ENCODE assay signal across 1 cellular context in the genomic region with DNA sequence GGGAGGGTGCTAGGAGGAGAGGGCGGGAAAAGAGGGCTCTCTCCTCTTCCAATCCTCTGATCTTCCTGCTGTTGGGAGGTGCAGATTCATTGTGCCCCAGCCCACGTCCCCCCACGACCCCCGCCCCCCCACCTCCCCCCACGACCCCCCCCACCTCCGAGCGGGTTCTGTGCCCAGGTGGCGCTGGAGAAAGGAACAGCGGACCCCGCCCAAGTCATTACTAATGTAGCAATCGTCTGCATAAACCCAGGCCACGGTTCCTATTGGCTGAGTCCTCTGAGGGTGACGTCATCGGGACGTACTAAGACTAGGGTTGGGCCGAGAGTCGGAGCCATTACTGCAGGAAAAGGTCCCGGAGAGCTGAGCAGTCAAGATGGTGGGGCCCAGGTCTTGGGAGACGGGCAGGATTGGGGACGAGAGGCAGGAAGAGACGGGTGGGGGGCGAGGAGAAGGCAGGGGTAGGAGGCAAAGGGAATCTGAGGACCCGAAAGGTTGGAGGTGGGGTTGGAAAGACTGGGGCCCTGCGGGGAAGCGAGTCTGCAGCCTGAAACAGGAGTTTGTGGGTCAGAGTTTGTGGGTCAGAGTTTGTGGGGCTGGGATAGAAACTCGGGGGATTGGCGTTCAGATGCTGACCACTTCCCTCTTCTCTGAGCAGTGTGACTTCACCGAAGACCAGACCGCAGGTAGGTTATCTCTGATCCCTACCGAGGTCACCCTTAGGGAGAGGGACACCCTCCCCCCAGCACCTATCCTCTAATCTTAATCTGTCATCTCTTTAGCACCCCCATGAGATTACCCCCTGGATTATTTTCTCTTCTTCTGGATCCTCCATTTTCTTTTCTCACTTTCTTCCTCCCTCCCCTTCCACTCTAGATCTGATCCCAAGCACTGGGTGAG.
TF ChIP-seq lines count a peak whose summit lies in the region.

A gene (plus strand): TSS at position 331 of the 897 bp plus-strand sequence. CDS start 43 bp downstream, at position 374.

TF ChIP-seq in K562, 482 proteins besides CTCF, POLR2A, EP300 and RAD21 (continued from another document and continues in another):
- TF ChIP-seq, protein P1, sequence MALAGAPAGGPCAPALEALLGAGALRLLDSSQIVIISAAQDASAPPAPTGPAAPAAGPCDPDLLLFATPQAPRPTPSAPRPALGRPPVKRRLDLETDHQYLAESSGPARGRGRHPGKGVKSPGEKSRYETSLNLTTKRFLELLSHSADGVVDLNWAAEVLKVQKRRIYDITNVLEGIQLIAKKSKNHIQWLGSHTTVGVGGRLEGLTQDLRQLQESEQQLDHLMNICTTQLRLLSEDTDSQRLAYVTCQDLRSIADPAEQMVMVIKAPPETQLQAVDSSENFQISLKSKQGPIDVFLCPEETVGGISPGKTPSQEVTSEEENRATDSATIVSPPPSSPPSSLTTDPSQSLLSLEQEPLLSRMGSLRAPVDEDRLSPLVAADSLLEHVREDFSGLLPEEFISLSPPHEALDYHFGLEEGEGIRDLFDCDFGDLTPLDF (CRISPR knock-in tag; IDR thresholded peaks at IDR 0.05) = 0 out of 2 replicates have a peak, but pooled peaks have one; percentile 26
- no peak for TF ChIP-seq CREBBP (IDR thresholded peaks at IDR 0.05; ENCODE audit: low read depth, low read length)
- peak; percentile 24 for TF ChIP-seq MTA3 (IDR thresholded peaks at IDR 0.05; ENCODE audit: borderline replicate concordance)
- TF ChIP-seq JUND (IDR thresholded peaks at IDR 0.05; ENCODE audit: borderline replicate concordance, low read depth, low read length) = peak; percentile 100
- peak; percentile 99 for TF ChIP-seq JUND (tag; IDR thresholded peaks at IDR 0.05; ENCODE audit: borderline replicate concordance, low read depth, low read length)
- TF ChIP-seq, protein P2, sequence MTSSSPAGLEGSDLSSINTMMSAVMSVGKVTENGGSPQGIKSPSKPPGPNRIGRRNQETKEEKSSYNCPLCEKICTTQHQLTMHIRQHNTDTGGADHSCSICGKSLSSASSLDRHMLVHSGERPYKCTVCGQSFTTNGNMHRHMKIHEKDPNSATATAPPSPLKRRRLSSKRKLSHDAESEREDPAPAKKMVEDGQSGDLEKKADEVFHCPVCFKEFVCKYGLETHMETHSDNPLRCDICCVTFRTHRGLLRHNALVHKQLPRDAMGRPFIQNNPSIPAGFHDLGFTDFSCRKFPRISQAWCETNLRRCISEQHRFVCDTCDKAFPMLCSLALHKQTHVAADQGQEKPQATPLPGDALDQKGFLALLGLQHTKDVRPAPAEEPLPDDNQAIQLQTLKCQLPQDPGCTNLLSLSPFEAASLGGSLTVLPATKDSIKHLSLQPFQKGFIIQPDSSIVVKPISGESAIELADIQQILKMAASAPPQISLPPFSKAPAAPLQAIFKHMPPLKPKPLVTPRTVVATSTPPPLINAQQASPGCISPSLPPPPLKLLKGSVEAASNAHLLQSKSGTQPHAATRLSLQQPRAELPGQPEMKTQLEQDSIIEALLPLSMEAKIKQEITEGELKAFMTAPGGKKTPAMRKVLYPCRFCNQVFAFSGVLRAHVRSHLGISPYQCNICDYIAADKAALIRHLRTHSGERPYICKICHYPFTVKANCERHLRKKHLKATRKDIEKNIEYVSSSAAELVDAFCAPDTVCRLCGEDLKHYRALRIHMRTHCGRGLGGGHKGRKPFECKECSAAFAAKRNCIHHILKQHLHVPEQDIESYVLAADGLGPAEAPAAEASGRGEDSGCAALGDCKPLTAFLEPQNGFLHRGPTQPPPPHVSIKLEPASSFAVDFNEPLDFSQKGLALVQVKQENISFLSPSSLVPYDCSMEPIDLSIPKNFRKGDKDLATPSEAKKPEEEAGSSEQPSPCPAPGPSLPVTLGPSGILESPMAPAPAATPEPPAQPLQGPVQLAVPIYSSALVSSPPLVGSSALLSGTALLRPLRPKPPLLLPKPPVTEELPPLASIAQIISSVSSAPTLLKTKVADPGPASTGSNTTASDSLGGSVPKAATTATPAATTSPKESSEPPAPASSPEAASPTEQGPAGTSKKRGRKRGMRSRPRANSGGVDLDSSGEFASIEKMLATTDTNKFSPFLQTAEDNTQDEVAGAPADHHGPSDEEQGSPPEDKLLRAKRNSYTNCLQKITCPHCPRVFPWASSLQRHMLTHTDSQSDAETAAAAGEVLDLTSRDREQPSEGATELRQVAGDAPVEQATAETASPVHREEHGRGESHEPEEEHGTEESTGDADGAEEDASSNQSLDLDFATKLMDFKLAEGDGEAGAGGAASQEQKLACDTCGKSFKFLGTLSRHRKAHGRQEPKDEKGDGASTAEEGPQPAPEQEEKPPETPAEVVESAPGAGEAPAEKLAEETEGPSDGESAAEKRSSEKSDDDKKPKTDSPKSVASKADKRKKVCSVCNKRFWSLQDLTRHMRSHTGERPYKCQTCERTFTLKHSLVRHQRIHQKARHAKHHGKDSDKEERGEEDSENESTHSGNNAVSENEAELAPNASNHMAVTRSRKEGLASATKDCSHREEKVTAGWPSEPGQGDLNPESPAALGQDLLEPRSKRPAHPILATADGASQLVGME (CRISPR knock-in tag; IDR thresholded peaks at IDR 0.05) = peak; percentile 37; the same call in 1 of the 2 replicates
- TF ChIP-seq PYGO2 (tag; IDR thresholded peaks at IDR 0.05) = peak; percentile 60; the same call in 1 of the 2 replicates
- TF ChIP-seq, protein P3, sequence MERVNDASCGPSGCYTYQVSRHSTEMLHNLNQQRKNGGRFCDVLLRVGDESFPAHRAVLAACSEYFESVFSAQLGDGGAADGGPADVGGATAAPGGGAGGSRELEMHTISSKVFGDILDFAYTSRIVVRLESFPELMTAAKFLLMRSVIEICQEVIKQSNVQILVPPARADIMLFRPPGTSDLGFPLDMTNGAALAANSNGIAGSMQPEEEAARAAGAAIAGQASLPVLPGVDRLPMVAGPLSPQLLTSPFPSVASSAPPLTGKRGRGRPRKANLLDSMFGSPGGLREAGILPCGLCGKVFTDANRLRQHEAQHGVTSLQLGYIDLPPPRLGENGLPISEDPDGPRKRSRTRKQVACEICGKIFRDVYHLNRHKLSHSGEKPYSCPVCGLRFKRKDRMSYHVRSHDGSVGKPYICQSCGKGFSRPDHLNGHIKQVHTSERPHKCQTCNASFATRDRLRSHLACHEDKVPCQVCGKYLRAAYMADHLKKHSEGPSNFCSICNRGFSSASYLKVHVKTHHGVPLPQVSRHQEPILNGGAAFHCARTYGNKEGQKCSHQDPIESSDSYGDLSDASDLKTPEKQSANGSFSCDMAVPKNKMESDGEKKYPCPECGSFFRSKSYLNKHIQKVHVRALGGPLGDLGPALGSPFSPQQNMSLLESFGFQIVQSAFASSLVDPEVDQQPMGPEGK (CRISPR knock-in tag; IDR thresholded peaks at IDR 0.05; ENCODE audit: borderline replicate concordance) = peak; percentile 85; the same call in 1 of the 2 replicates
- peak; percentile 82 for TF ChIP-seq KAT8 (IDR thresholded peaks at IDR 0.05; ENCODE audit: low read depth)
- peak; percentile 91 for TF ChIP-seq CBX1 (IDR thresholded peaks at IDR 0.05; ENCODE audit: low read depth)
- TF ChIP-seq XRCC4 (IDR thresholded peaks at IDR 0.05; ENCODE audit: extremely low read depth, insufficient read depth, insufficient read length) = no peak
- TF ChIP-seq NR2C1 (IDR thresholded peaks at IDR 0.05) = peak; percentile 94
- peak; percentile 91 for TF ChIP-seq NR2C1 (tag; IDR thresholded peaks at IDR 0.05)
- TF ChIP-seq PHB2 (IDR thresholded peaks at IDR 0.05; ENCODE audit: low read depth) = no peak; the same call in 1 of the 2 replicates
- TF ChIP-seq, protein P4, sequence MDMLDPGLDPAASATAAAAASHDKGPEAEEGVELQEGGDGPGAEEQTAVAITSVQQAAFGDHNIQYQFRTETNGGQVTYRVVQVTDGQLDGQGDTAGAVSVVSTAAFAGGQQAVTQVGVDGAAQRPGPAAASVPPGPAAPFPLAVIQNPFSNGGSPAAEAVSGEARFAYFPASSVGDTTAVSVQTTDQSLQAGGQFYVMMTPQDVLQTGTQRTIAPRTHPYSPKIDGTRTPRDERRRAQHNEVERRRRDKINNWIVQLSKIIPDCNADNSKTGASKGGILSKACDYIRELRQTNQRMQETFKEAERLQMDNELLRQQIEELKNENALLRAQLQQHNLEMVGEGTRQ (CRISPR knock-in tag; IDR thresholded peaks at IDR 0.05) = no peak
- peak; percentile 75; the same call in 1 of the 2 replicates for TF ChIP-seq PHTF2 (CRISPR knock-in tag; IDR thresholded peaks at IDR 0.05)
- peak; percentile 88; the same call in 1 of the 2 replicates for TF ChIP-seq RFX7 (CRISPR knock-in tag; IDR thresholded peaks at IDR 0.05)
- TF ChIP-seq, protein P5, sequence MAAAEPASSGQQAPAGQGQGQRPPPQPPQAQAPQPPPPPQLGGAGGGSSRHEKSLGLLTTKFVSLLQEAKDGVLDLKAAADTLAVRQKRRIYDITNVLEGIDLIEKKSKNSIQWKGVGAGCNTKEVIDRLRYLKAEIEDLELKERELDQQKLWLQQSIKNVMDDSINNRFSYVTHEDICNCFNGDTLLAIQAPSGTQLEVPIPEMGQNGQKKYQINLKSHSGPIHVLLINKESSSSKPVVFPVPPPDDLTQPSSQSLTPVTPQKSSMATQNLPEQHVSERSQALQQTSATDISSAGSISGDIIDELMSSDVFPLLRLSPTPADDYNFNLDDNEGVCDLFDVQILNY (CRISPR knock-in tag; IDR thresholded peaks at IDR 0.05) = no peak
- peak; percentile 73 for TF ChIP-seq KHSRP (IDR thresholded peaks at IDR 0.05)
- TF ChIP-seq, protein P6, sequence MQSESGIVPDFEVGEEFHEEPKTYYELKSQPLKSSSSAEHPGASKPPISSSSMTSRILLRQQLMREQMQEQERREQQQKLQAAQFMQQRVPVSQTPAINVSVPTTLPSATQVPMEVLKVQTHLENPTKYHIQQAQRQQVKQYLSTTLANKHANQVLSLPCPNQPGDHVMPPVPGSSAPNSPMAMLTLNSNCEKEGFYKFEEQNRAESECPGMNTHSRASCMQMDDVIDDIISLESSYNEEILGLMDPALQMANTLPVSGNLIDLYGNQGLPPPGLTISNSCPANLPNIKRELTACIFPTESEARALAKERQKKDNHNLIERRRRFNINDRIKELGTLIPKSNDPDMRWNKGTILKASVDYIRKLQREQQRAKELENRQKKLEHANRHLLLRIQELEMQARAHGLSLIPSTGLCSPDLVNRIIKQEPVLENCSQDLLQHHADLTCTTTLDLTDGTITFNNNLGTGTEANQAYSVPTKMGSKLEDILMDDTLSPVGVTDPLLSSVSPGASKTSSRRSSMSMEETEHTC (IDR thresholded peaks at IDR 0.05) = no peak
- no peak for TF ChIP-seq MCM7 (IDR thresholded peaks at IDR 0.05)
- no peak for TF ChIP-seq ZNF586 (CRISPR knock-in tag; conservative IDR thresholded peaks at IDR 0.05)
- TF ChIP-seq, protein P7, sequence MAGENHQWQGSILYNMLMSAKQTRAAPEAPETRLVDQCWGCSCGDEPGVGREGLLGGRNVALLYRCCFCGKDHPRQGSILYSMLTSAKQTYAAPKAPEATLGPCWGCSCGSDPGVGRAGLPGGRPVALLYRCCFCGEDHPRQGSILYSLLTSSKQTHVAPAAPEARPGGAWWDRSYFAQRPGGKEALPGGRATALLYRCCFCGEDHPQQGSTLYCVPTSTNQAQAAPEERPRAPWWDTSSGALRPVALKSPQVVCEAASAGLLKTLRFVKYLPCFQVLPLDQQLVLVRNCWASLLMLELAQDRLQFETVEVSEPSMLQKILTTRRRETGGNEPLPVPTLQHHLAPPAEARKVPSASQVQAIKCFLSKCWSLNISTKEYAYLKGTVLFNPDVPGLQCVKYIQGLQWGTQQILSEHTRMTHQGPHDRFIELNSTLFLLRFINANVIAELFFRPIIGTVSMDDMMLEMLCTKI (IDR thresholded peaks at IDR 0.05; ENCODE audit: partially characterized antibody) = no peak
- peak; percentile 93 for TF ChIP-seq LARP7 (IDR thresholded peaks at IDR 0.05)
- peak; percentile 82 for TF ChIP-seq ELF2 (CRISPR knock-in tag; IDR thresholded peaks at IDR 0.05)
- TF ChIP-seq, protein P8, sequence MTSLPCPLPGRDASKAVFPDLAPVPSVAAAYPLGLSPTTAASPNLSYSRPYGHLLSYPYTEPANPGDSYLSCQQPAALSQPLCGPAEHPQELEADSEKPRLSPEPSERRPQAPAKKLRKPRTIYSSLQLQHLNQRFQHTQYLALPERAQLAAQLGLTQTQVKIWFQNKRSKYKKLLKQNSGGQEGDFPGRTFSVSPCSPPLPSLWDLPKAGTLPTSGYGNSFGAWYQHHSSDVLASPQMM (CRISPR knock-in tag; IDR thresholded peaks at IDR 0.05) = no peak
- TF ChIP-seq SMARCA4 (IDR thresholded peaks at IDR 0.05) = peak; percentile 59
- peak in 1 of 2 experiments; percentile 71; a peak in 2 of 4 replicates for TF ChIP-seq HDAC1 (IDR thresholded peaks at IDR 0.05)
- TF ChIP-seq, protein P9, sequence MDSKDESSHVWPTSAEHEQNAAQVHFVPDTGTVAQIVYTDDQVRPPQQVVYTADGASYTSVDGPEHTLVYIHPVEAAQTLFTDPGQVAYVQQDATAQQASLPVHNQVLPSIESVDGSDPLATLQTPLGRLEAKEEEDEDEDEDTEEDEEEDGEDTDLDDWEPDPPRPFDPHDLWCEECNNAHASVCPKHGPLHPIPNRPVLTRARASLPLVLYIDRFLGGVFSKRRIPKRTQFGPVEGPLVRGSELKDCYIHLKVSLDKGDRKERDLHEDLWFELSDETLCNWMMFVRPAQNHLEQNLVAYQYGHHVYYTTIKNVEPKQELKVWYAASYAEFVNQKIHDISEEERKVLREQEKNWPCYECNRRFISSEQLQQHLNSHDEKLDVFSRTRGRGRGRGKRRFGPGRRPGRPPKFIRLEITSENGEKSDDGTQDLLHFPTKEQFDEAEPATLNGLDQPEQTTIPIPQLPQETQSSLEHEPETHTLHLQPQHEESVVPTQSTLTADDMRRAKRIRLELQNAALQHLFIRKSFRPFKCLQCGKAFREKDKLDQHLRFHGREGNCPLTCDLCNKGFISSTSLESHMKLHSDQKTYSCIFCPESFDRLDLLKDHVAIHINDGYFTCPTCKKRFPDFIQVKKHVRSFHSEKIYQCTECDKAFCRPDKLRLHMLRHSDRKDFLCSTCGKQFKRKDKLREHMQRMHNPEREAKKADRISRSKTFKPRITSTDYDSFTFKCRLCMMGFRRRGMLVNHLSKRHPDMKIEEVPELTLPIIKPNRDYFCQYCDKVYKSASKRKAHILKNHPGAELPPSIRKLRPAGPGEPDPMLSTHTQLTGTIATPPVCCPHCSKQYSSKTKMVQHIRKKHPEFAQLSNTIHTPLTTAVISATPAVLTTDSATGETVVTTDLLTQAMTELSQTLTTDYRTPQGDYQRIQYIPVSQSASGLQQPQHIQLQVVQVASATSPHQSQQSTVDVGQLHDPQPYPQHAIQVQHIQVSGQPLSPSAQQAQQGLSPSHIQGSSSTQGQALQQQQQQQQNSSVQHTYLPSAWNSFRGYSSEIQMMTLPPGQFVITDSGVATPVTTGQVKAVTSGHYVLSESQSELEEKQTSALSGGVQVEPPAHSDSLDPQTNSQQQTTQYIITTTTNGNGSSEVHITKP (IDR thresholded peaks at IDR 0.05; ENCODE audit: partially characterized antibody) = peak; percentile 96
- TF ChIP-seq, protein P10, sequence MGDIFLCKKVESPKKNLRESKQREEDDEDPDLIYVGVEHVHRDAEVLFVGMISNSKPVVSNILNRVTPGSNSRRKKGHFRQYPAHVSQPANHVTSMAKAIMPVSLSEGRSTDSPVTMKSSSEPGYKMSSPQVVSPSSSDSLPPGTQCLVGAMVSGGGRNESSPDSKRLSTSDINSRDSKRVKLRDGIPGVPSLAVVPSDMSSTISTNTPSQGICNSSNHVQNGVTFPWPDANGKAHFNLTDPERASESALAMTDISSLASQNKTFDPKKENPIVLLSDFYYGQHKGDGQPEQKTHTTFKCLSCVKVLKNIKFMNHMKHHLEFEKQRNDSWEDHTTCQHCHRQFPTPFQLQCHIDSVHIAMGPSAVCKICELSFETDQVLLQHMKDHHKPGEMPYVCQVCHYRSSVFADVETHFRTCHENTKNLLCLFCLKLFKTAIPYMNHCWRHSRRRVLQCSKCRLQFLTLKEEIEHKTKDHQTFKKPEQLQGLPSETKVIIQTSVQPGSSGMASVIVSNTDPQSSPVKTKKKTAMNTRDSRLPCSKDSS (IDR thresholded peaks at IDR 0.05; ENCODE audit: low read depth, partially characterized antibody) = no peak
- TF ChIP-seq MYNN (IDR thresholded peaks at IDR 0.05) = 0 out of 2 replicates have a peak, but pooled peaks have one; percentile 16
- no peak for TF ChIP-seq MYNN (CRISPR knock-in tag; IDR thresholded peaks at IDR 0.05)
- no peak for TF ChIP-seq ZNF274 (IDR thresholded peaks at IDR 0.05; ENCODE audit: borderline replicate concordance, low read depth, low read length)
- no peak; the same call in 1 of the 2 replicates for TF ChIP-seq ZNF561 (CRISPR knock-in tag; conservative IDR thresholded peaks at IDR 0.05)
